9 cellular contexts compared by ENCODE assay signal in the genomic region with DNA sequence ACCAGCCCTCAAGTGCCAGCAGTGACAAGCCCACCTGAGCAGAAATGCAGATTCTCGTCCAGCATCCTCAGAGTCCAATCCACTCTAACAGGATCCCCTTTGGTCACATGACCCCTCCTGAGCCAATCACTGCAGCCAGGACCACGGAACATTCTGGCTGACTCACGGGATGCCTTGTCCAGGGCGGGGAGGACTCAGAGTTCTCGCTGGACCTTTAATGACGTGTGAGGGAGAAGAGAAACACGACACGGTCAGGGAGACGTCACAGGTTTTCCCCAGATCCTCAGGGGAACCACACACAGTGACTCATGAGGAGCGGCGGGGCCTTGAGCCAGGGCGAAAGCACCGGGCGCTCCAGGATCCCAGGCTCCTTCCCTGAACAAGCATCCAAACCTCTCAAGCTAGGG.
DNase-seq lines count a peak whose midpoint lies in the region; ATAC-seq, FAIRE-seq and TF ChIP-seq lines count a peak whose summit lies in the region.
"Had no signal": no experiment of that assay in that cellular context is flagged by ENCODE, and none has a peak within 500 bp of the region (broad histone marks: within the 10 kb centered on the region; RNA-seq: fewer than 3 reads in every experiment).

No MANE protein-coding gene starts in this region.

- intact Hi-C loops in K562 (cut with micrococcal nuclease): no loop called here

- in situ Hi-C loops in K562 (cut with MboI): no loop called here

- H2AK5ac ChIP-seq in mesendoderm (ENCODE audit: low read length): no peak overlapping the region

- H3K56ac ChIP-seq in mesendoderm (ENCODE audit: low read length): no peak overlapping the region

- no peak overlapping the region for H2BK5ac ChIP-seq in mesendoderm (ENCODE audit: low read length)

- H3K27me3 ChIP-seq in K562 (ENCODE audit: control insufficient read depth in 2 of 2, insufficient read depth in 2 of 2, low read length in 2 of 2) (peaks cover 20 to 50% of the 10 kb centered on the region in 2 experiments), mesendoderm (ENCODE audit: insufficient read depth, low read length, poor library complexity) (no peaks in the 10 kb centered on the region)

- H3K4me3 ChIP-seq in K562 (no peak overlapping the region), mesendoderm (ENCODE audit: low read length) (no peak overlapping the region)

- no peak for TF ChIP-seq CTCF in K562 (IDR thresholded peaks at IDR 0.05 in 2 of 3, conservative IDR thresholded peaks at IDR 0.05 in 1 of 3; ENCODE audit: insufficient read depth in 2 of 3, low read depth in 1 of 3, low read length in 3 of 3)

- H3K4me2 ChIP-seq in K562 (ENCODE audit: insufficient read depth, low read length) (no peak overlapping the region), mesendoderm (ENCODE audit: low read length) (no peak overlapping the region)

- no peak for TF ChIP-seq RAD21 in K562 (CRISPR knock-in tag; conservative IDR thresholded peaks at IDR 0.05 in 1 of 2, IDR thresholded peaks at IDR 0.05 in 1 of 2)

- ATAC-seq in K562: peak; percentile 88

- H2AFZ ChIP-seq in K562 (ENCODE audit: low read depth, low read length): no peak overlapping the region

- no TSS peak for BruUV-seq in K562 (replicated peaks; lab: Mats Ljungman, UMichigan)

- no peaks in the 10 kb centered on the region for H3K79me2 ChIP-seq in K562 (ENCODE audit: control insufficient read depth, insufficient read depth, low read length)
- H3K79me2 ChIP-seq in mesendoderm (ENCODE audit: control insufficient read depth, insufficient read depth, low read length): no peaks in the 10 kb centered on the region

- no peak overlapping the region for H3K27ac ChIP-seq in K562 (ENCODE audit: extremely low read depth, low read depth, low read length)
- no peak overlapping the region for H3K27ac ChIP-seq in mesendoderm (ENCODE audit: low read depth, low read length)

- no peak overlapping the region for H2BK15ac ChIP-seq in mesendoderm (replicated peaks; ENCODE audit: low read depth)

- no peak overlapping the region for H3K4ac ChIP-seq in mesendoderm (ENCODE audit: low read depth, low read length)

- H3K4me1 ChIP-seq in K562 (replicated peaks in 1 of 2; ENCODE audit: control insufficient read depth in 2 of 2, insufficient read depth in 2 of 2, low read length in 2 of 2) (peaks cover 0 to 6% of the 10 kb centered on the region in 2 experiments; a peak in 2 of 5 replicates), mesendoderm (ENCODE audit: control insufficient read depth, low read depth, low read length) (no peaks in the 10 kb centered on the region)

- no peak for TF ChIP-seq EP300 in K562 (IDR thresholded peaks at IDR 0.05; ENCODE audit: low read length)

- no peak for TF ChIP-seq POLR2A in K562 (conservative IDR thresholded peaks at IDR 0.05)

- no peaks in the 10 kb centered on the region for H3K9me3 ChIP-seq in K562 (replicated peaks; ENCODE audit: control insufficient read depth, insufficient read depth, low read depth, low read length)

- no peaks in the 10 kb centered on the region for H3K9me1 ChIP-seq in K562 (ENCODE audit: control insufficient read depth, insufficient read depth, low read length)

- 0 out of 2 replicates have a peak, but pooled peaks cover 7% of the 10 kb centered on the region for H4K20me1 ChIP-seq in K562 (replicated peaks; ENCODE audit: control insufficient read depth, insufficient read depth, low read length)

- no peak overlapping the region for H4K8ac ChIP-seq in mesendoderm (ENCODE audit: low read depth, low read length)

- DNase-seq in NCI-H2196 (lab: John Stamatoyannopoulos, UW; ENCODE audit: unreplicated experiment) (peak; percentile 7), NCI-H2196 treated with DMSO at 0.1 percent for 48 hours (lab: John Stamatoyannopoulos, UW; ENCODE audit: unreplicated experiment) (no peak), K562 (ENCODE audit: extremely low read depth in 1 of 4, low spot score in 3 of 4) (peak; percentile 42 to 75 (median 56)), mesendoderm (peak; percentile 25), ureter (ENCODE audit: low spot score) (peak; percentile 79), COR-L47 (lab: John Stamatoyannopoulos, UW) (no peak), globus pallidus (ENCODE audit: low spot score) (no peak)
- DNase-seq in activated CD4-positive, alpha-beta T cell treated with anti-CD3 and anti-CD28 coated beads, Interleukin-2, amount 50 U/mL, for 48 hours: no peak
- DNase-seq: activated CD4-positive, alpha-beta T cell treated with anti-CD3 and anti-CD28 coated beads for 1 hour had no signal

- H4K5ac ChIP-seq in mesendoderm (ENCODE audit: low read length): no peak overlapping the region

- POLR2A ChIA-PET in K562 (lab: Yijun Ruan, JAX): no interaction called here

- H2BK120ac ChIP-seq in mesendoderm (ENCODE audit: low read depth, low read length): no peak overlapping the region

- FAIRE-seq in K562 (lab: Jason Lieb, UNC): no peak

- no peak overlapping the region for H3K18ac ChIP-seq in mesendoderm (ENCODE audit: low read length)

- H3K79me1 ChIP-seq in mesendoderm (ENCODE audit: low read length): no peaks in the 10 kb centered on the region

- CTCF ChIA-PET in K562 (lab: Yijun Ruan, JAX; ENCODE audit: low intra/inter-chr PET ratio): no interaction called here

- 3% methylated on average over 14 of the region's 14 CpGs for WGBS in K562 (ENCODE audit: insufficient coverage, low coverage, missing lambda C conversion rate)
- no CpG with 5 or more reads among the region's 14 CpGs for WGBS in mesendoderm (ENCODE audit: extremely low coverage, insufficient coverage, low lambda C conversion rate)

- H3K36me3 ChIP-seq in K562 (ENCODE audit: control insufficient read depth, insufficient read depth, low read length): no peaks in the 10 kb centered on the region
- H3K36me3 ChIP-seq in mesendoderm (ENCODE audit: control insufficient read depth, insufficient read depth, low read length): no peaks in the 10 kb centered on the region

- H3K9ac ChIP-seq in K562 (ENCODE audit: insufficient read depth in 1 of 2, low read depth in 2 of 2, low read length in 2 of 2): peak overlapping the region in 1 of 2 experiments; percentile 2; a peak in 1 of 4 replicates
- H3K9ac ChIP-seq in mesendoderm (ENCODE audit: low read length): no peak overlapping the region

- no peak overlapping the region for H3K23ac ChIP-seq in mesendoderm (ENCODE audit: low read length)

TF ChIP-seq in K562, 482 proteins besides CTCF, POLR2A, EP300 and RAD21 (continues in another document):
- TF ChIP-seq ETV5 (CRISPR knock-in tag; IDR thresholded peaks at IDR 0.05; ENCODE audit: low read depth) (no peak), NFE2 (IDR thresholded peaks at IDR 0.05; ENCODE audit: low read depth) (peak; percentile 32; the same call in 1 of the 2 replicates), CREM (IDR thresholded peaks at IDR 0.05; ENCODE audit: low read depth) (peak; percentile 55; the same call in 1 of the 2 replicates), HLTF (IDR thresholded peaks at IDR 0.05) (no peak), CBFA2T2 (conservative IDR thresholded peaks at IDR 0.05) (peak; percentile 48), MLX (CRISPR knock-in tag; conservative IDR thresholded peaks at IDR 0.05) (no peak), RBM25 (IDR thresholded peaks at IDR 0.05; ENCODE audit: low read depth, low read length, severe bottlenecking) (peak; percentile 27), CREB1 (IDR thresholded peaks at IDR 0.05) (peak; percentile 40; the same call in 1 of the 2 replicates), CREB1 (CRISPR knock-in tag; IDR thresholded peaks at IDR 0.05) (no peak), U2AF2 (optimal IDR thresholded peaks at IDR 0.05; ENCODE audit: low read depth, low read length) (no peak), ZNF263 (CRISPR knock-in tag; IDR thresholded peaks at IDR 0.05; ENCODE audit: borderline replicate concordance) (no peak), NFATC3 (IDR thresholded peaks at IDR 0.05) (no peak), ZNF134 (CRISPR knock-in tag; conservative IDR thresholded peaks at IDR 0.05) (no peak), DIDO1 (tag; IDR thresholded peaks at IDR 0.05; ENCODE audit: low read depth) (no peak), HDGF (IDR thresholded peaks at IDR 0.05) (no peak), MCM7 (IDR thresholded peaks at IDR 0.05) (no peak), MAFK (IDR thresholded peaks at IDR 0.05; ENCODE audit: low read length) (no peak)
- TF ChIP-seq, protein P1, sequence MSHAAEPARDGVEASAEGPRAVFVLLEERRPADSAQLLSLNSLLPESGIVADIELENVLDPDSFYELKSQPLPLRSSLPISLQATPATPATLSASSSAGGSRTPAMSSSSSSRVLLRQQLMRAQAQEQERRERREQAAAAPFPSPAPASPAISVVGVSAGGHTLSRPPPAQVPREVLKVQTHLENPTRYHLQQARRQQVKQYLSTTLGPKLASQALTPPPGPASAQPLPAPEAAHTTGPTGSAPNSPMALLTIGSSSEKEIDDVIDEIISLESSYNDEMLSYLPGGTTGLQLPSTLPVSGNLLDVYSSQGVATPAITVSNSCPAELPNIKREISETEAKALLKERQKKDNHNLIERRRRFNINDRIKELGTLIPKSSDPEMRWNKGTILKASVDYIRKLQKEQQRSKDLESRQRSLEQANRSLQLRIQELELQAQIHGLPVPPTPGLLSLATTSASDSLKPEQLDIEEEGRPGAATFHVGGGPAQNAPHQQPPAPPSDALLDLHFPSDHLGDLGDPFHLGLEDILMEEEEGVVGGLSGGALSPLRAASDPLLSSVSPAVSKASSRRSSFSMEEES (CRISPR knock-in tag; IDR thresholded peaks at IDR 0.05): peak; percentile 79
- TF ChIP-seq, protein P2, sequence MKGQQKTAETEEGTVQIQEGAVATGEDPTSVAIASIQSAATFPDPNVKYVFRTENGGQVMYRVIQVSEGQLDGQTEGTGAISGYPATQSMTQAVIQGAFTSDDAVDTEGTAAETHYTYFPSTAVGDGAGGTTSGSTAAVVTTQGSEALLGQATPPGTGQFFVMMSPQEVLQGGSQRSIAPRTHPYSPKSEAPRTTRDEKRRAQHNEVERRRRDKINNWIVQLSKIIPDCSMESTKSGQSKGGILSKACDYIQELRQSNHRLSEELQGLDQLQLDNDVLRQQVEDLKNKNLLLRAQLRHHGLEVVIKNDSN (CRISPR knock-in tag; IDR thresholded peaks at IDR 0.05): peak; percentile 72

Comparison
In these comparisons a context has a peak if more than half of its experiments do, and no peak if none do; other contexts are left out.
1. DNase-seq: peak in NCI-H2196 (single experiment), K562 (4 of 4), mesendoderm (single experiment) and ureter (single experiment); none in NCI-H2196 treated with DMSO at 0.1 percent for 48 hours (single experiment), COR-L47 (single experiment), activated CD4-positive, alpha-beta T cell treated with anti-CD3 and anti-CD28 coated beads, Interleukin-2, amount 50 U/mL, for 48 hours (0 of 2) and globus pallidus (single experiment).